1 cellular context compared by ENCODE assay signal in the genomic region with DNA sequence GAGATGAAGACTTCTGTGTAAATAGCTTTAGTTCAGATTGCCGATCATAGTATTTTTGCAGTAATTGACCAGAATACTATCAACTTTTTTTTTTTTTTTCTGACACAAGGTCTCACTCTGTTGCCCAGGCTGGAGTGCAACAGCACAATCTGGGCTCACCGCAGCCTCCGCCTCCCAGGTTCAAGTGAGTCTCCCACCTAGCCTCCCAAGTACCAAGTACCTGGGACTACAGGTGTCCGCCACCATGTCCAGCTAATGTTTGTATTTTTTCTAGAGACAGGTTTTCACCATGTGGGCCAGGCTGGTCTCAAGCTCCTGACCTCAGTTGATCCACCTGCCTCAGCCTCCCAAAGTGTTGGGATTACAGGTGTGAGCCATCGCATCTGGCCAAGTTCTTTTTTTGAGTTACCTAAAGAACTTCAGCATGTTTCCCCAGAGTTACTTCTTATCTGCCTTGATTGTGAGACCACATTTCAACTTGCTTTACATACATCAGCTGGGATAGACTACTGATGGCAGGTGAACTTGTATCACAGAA.
TF ChIP-seq lines count a peak whose summit lies in the region.

No MANE protein-coding gene starts in this region.

TF ChIP-seq in HepG2, 621 proteins besides CTCF, POLR2A, EP300 and RAD21 (continued from another document and continues in another):
- TF ChIP-seq ZNF660 (CRISPR knock-in tag; IDR thresholded peaks at IDR 0.05; ENCODE audit: borderline replicate concordance, low read depth) (no peak), FOSL2 (CRISPR knock-in tag; IDR thresholded peaks at IDR 0.05) (no peak), ZNF44 (CRISPR knock-in tag; IDR thresholded peaks at IDR 0.05) (no peak), KLF15 (CRISPR knock-in tag; IDR thresholded peaks at IDR 0.05; ENCODE audit: borderline replicate concordance) (no peak), HOXA5 (CRISPR knock-in tag; IDR thresholded peaks at IDR 0.05) (no peak), TCF7L2 (IDR thresholded peaks at IDR 0.05; ENCODE audit: low read depth, low read length) (no peak), TBP (CRISPR knock-in tag; IDR thresholded peaks at IDR 0.05) (no peak), NAIF1 (CRISPR knock-in tag; IDR thresholded peaks at IDR 0.05; ENCODE audit: borderline replicate concordance) (no peak), THYN1 (CRISPR knock-in tag; IDR thresholded peaks at IDR 0.05; ENCODE audit: borderline replicate concordance, low read depth) (no peak), DNMT3B (CRISPR knock-in tag; conservative IDR thresholded peaks at IDR 0.05) (no peak), SALL1 (CRISPR knock-in tag; IDR thresholded peaks at IDR 0.05) (0 out of 2 replicates have a peak, but pooled peaks have one; percentile 10), ZBTB7B (CRISPR knock-in tag; IDR thresholded peaks at IDR 0.05) (no peak), ISX (CRISPR knock-in tag; conservative IDR thresholded peaks at IDR 0.05) (no peak), PHF5A (CRISPR knock-in tag; IDR thresholded peaks at IDR 0.05; ENCODE audit: low read depth, unreplicated experiment) (no peak), ZNF569 (CRISPR knock-in tag; IDR thresholded peaks at IDR 0.05; ENCODE audit: borderline replicate concordance) (no peak), ZNF589 (CRISPR knock-in tag; conservative IDR thresholded peaks at IDR 0.05) (no peak), ZC3H13 (CRISPR knock-in tag; IDR thresholded peaks at IDR 0.05) (0 out of 2 replicates have a peak, but pooled peaks have one; percentile 31), SOX6 (IDR thresholded peaks at IDR 0.05) (no peak), SOX6 (CRISPR knock-in tag; IDR thresholded peaks at IDR 0.05) (no peak), ONECUT2 (CRISPR knock-in tag; IDR thresholded peaks at IDR 0.05) (no peak), SNAI1 (CRISPR knock-in tag; IDR thresholded peaks at IDR 0.05; ENCODE audit: borderline replicate concordance) (no peak), TP53 (CRISPR knock-in tag; conservative IDR thresholded peaks at IDR 0.05) (no peak), ZNF180 (CRISPR knock-in tag; IDR thresholded peaks at IDR 0.05; ENCODE audit: borderline replicate concordance, low read depth) (no peak), ZNF709 (CRISPR knock-in tag; IDR thresholded peaks at IDR 0.05) (no peak), ZNF460 (CRISPR knock-in tag; IDR thresholded peaks at IDR 0.05; ENCODE audit: borderline replicate concordance) (peak; percentile 94), TEAD2 (CRISPR knock-in tag; IDR thresholded peaks at IDR 0.05) (no peak), RXRA (CRISPR knock-in tag; IDR thresholded peaks at IDR 0.05) (no peak), FOXM1 (CRISPR knock-in tag; IDR thresholded peaks at IDR 0.05) (no peak), ZNF678 (CRISPR knock-in tag; IDR thresholded peaks at IDR 0.05) (no peak), ZNF552 (CRISPR knock-in tag; IDR thresholded peaks at IDR 0.05; ENCODE audit: borderline replicate concordance) (no peak)
- TF ChIP-seq, protein P1, sequence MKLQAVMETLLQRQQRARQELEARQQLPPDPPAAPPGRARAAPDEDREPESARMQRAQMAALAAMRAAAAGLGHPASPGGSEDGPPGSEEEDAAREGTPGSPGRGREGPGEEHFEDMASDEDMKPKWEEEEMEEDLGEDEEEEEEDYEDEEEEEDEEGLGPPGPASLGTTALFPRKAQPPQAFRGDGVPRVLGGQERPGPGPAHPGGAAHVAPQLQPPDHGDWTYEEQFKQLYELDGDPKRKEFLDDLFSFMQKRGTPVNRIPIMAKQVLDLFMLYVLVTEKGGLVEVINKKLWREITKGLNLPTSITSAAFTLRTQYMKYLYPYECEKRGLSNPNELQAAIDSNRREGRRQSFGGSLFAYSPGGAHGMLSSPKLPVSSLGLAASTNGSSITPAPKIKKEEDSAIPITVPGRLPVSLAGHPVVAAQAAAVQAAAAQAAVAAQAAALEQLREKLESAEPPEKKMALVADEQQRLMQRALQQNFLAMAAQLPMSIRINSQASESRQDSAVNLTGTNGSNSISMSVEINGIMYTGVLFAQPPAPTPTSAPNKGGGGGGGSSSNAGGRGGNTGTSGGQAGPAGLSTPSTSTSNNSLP (IDR thresholded peaks at IDR 0.05; ENCODE audit: low read depth, low read length): no peak
- TF ChIP-seq, protein P2, sequence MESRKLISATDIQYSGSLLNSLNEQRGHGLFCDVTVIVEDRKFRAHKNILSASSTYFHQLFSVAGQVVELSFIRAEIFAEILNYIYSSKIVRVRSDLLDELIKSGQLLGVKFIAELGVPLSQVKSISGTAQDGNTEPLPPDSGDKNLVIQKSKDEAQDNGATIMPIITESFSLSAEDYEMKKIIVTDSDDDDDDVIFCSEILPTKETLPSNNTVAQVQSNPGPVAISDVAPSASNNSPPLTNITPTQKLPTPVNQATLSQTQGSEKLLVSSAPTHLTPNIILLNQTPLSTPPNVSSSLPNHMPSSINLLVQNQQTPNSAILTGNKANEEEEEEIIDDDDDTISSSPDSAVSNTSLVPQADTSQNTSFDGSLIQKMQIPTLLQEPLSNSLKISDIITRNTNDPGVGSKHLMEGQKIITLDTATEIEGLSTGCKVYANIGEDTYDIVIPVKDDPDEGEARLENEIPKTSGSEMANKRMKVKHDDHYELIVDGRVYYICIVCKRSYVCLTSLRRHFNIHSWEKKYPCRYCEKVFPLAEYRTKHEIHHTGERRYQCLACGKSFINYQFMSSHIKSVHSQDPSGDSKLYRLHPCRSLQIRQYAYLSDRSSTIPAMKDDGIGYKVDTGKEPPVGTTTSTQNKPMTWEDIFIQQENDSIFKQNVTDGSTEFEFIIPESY (CRISPR knock-in tag; IDR thresholded peaks at IDR 0.05): no peak
- TF ChIP-seq, protein P3, sequence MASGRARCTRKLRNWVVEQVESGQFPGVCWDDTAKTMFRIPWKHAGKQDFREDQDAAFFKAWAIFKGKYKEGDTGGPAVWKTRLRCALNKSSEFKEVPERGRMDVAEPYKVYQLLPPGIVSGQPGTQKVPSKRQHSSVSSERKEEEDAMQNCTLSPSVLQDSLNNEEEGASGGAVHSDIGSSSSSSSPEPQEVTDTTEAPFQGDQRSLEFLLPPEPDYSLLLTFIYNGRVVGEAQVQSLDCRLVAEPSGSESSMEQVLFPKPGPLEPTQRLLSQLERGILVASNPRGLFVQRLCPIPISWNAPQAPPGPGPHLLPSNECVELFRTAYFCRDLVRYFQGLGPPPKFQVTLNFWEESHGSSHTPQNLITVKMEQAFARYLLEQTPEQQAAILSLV (CRISPR knock-in tag; IDR thresholded peaks at IDR 0.05; ENCODE audit: borderline replicate concordance): no peak
- TF ChIP-seq, protein P4, sequence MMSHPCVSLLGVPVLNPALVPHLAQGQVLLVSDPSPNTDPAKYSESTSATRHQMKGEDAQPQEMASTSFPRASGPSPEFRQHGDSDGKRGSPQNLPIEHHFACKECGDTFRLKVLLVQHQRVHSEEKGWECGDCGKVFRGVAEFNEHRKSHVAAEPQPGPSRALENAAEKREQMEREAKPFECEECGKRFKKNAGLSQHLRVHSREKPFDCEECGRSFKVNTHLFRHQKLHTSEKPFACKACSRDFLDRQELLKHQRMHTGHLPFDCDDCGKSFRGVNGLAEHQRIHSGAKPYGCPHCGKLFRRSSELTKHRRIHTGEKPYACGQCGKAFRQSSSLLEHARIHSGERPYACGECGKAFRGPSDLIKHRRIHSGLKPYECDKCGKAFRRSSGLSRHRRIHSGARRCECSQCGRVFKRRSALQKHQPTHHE (CRISPR knock-in tag; IDR thresholded peaks at IDR 0.05; ENCODE audit: borderline replicate concordance): no peak
- TF ChIP-seq, protein P5, sequence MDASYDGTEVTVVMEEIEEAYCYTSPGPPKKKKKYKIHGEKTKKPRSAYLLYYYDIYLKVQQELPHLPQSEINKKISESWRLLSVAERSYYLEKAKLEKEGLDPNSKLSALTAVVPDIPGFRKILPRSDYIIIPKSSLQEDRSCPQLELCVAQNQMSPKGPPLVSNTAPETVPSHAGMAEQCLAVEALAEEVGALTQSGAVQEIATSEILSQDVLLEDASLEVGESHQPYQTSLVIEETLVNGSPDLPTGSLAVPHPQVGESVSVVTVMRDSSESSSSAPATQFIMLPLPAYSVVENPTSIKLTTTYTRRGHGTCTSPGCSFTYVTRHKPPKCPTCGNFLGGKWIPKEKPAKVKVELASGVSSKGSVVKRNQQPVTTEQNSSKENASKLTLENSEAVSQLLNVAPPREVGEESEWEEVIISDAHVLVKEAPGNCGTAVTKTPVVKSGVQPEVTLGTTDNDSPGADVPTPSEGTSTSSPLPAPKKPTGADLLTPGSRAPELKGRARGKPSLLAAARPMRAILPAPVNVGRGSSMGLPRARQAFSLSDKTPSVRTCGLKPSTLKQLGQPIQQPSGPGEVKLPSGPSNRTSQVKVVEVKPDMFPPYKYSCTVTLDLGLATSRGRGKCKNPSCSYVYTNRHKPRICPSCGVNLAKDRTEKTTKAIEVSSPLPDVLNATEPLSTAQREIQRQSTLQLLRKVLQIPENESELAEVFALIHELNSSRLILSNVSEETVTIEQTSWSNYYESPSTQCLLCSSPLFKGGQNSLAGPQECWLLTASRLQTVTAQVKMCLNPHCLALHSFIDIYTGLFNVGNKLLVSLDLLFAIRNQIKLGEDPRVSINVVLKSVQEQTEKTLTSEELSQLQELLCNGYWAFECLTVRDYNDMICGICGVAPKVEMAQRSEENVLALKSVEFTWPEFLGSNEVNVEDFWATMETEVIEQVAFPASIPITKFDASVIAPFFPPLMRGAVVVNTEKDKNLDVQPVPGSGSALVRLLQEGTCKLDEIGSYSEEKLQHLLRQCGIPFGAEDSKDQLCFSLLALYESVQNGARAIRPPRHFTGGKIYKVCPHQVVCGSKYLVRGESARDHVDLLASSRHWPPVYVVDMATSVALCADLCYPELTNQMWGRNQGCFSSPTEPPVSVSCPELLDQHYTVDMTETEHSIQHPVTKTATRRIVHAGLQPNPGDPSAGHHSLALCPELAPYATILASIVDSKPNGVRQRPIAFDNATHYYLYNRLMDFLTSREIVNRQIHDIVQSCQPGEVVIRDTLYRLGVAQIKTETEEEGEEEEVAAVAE (CRISPR knock-in tag; IDR thresholded peaks at IDR 0.05; ENCODE audit: borderline replicate concordance): no peak
- TF ChIP-seq, protein P6, sequence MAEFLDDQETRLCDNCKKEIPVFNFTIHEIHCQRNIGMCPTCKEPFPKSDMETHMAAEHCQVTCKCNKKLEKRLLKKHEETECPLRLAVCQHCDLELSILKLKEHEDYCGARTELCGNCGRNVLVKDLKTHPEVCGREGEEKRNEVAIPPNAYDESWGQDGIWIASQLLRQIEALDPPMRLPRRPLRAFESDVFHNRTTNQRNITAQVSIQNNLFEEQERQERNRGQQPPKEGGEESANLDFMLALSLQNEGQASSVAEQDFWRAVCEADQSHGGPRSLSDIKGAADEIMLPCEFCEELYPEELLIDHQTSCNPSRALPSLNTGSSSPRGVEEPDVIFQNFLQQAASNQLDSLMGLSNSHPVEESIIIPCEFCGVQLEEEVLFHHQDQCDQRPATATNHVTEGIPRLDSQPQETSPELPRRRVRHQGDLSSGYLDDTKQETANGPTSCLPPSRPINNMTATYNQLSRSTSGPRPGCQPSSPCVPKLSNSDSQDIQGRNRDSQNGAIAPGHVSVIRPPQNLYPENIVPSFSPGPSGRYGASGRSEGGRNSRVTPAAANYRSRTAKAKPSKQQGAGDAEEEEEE (CRISPR knock-in tag; IDR thresholded peaks at IDR 0.05; ENCODE audit: borderline replicate concordance): no peak
- TF ChIP-seq, protein P7, sequence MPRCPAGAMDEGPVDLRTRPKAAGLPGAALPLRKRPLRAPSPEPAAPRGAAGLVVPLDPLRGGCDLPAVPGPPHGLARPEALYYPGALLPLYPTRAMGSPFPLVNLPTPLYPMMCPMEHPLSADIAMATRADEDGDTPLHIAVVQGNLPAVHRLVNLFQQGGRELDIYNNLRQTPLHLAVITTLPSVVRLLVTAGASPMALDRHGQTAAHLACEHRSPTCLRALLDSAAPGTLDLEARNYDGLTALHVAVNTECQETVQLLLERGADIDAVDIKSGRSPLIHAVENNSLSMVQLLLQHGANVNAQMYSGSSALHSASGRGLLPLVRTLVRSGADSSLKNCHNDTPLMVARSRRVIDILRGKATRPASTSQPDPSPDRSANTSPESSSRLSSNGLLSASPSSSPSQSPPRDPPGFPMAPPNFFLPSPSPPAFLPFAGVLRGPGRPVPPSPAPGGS (CRISPR knock-in tag; IDR thresholded peaks at IDR 0.05): no peak
- TF ChIP-seq, protein P8, sequence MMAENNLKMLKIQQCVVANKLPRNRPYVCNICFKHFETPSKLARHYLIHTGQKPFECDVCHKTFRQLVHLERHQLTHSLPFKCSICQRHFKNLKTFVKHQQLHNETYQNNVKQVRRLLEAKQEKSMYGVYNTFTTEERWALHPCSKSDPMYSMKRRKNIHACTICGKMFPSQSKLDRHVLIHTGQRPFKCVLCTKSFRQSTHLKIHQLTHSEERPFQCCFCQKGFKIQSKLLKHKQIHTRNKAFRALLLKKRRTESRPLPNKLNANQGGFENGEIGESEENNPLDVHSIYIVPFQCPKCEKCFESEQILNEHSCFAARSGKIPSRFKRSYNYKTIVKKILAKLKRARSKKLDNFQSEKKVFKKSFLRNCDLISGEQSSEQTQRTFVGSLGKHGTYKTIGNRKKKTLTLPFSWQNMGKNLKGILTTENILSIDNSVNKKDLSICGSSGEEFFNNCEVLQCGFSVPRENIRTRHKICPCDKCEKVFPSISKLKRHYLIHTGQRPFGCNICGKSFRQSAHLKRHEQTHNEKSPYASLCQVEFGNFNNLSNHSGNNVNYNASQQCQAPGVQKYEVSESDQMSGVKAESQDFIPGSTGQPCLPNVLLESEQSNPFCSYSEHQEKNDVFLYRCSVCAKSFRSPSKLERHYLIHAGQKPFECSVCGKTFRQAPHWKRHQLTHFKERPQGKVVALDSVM (CRISPR knock-in tag; IDR thresholded peaks at IDR 0.05): peak; percentile 47; the same call in 1 of the 2 replicates
- TF ChIP-seq, protein P9, sequence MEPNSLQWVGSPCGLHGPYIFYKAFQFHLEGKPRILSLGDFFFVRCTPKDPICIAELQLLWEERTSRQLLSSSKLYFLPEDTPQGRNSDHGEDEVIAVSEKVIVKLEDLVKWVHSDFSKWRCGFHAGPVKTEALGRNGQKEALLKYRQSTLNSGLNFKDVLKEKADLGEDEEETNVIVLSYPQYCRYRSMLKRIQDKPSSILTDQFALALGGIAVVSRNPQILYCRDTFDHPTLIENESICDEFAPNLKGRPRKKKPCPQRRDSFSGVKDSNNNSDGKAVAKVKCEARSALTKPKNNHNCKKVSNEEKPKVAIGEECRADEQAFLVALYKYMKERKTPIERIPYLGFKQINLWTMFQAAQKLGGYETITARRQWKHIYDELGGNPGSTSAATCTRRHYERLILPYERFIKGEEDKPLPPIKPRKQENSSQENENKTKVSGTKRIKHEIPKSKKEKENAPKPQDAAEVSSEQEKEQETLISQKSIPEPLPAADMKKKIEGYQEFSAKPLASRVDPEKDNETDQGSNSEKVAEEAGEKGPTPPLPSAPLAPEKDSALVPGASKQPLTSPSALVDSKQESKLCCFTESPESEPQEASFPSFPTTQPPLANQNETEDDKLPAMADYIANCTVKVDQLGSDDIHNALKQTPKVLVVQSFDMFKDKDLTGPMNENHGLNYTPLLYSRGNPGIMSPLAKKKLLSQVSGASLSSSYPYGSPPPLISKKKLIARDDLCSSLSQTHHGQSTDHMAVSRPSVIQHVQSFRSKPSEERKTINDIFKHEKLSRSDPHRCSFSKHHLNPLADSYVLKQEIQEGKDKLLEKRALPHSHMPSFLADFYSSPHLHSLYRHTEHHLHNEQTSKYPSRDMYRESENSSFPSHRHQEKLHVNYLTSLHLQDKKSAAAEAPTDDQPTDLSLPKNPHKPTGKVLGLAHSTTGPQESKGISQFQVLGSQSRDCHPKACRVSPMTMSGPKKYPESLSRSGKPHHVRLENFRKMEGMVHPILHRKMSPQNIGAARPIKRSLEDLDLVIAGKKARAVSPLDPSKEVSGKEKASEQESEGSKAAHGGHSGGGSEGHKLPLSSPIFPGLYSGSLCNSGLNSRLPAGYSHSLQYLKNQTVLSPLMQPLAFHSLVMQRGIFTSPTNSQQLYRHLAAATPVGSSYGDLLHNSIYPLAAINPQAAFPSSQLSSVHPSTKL (CRISPR knock-in tag; IDR thresholded peaks at IDR 0.05): no peak
